19 cellular contexts compared by ENCODE assay signal in genomic region chr22:24409707-24410106, GRCh38. TPM values are rescaled to one million over a fixed set of nuclear protein-coding genes. Genes with fewer than 3 reads are reported as not detected.
A peak's percentile ranks its signal among the peaks of the same experiment; 100 is the strongest.
DNase-seq lines count a peak whose midpoint lies in the region; ATAC-seq and TF ChIP-seq lines count a peak whose summit lies in the region.
"Had no signal": no experiment of that assay in that cellular context is flagged by ENCODE, and none has a peak within 500 bp of the region (broad histone marks: within the 10 kb centered on the region; RNA-seq: fewer than 3 reads in every experiment).

No MANE protein-coding gene starts in this region.

- H3K9me1 ChIP-seq in IMR-90 (ENCODE audit: insufficient read depth, low read length): peaks cover 44% of the 10 kb centered on the region

- no peak overlapping the region for H3K27ac ChIP-seq in CD8-positive, alpha-beta T cell (ENCODE audit: low read depth, low read length)
- H3K27ac ChIP-seq in IMR-90 (ENCODE audit: insufficient read depth, low read length): no peak overlapping the region
- H3K27ac ChIP-seq: epithelial cell of prostate, GM23248, skin epidermis had no signal

- intact Hi-C loops in CD8-positive, alpha-beta T cell (cut with DNase I, micrococcal nuclease): no loop called here
- intact Hi-C loops in IMR-90 (cut with micrococcal nuclease): no loop called here

- no peaks in the 10 kb centered on the region for H3K9me3 ChIP-seq in CD8-positive, alpha-beta T cell (ENCODE audit: low read length)
- no peaks in the 10 kb centered on the region for H3K9me3 ChIP-seq in IMR-90 (ENCODE audit: control insufficient read depth, insufficient read depth, low read length)

- no peak overlapping the region for H3K4me3 Mint-ChIP-seq in CD8-positive, alpha-beta T cell
- H3K4me3 Mint-ChIP-seq in activated CD8-positive, alpha-beta T cell treated with anti-CD3 and anti-CD28 coated beads, Interleukin-2, amount 10 ng/mL, durations not matched to agents 7 days and 5 days: no peak overlapping the region
- H3K4me3 Mint-ChIP-seq: memory B cell; T-helper 1 cell treated with Interleukin-12 subunit alpha and Interleukin-12 subunit beta and Interleukin-4 antibody, amounts not matched to agents 30 μg/mL and 1 μg/mL, for 36 hours; type B pancreatic cell had no signal

- H3K79me1 ChIP-seq in IMR-90 (ENCODE audit: low read depth in 1 of 2, low read length in 2 of 2): peaks cover 47 to 77% of the 10 kb centered on the region in 2 experiments

- TF ChIP-seq POLR2A in IMR-90 (IDR thresholded peaks at IDR 0.05; ENCODE audit: low read depth, low read length): no peak

- no peak for TF ChIP-seq RAD21 in IMR-90 (IDR thresholded peaks at IDR 0.05; ENCODE audit: low read length)

- CTCF ChIA-PET in CD8-positive, alpha-beta T cell (lab: Charles Lee): interaction anchor here (1.2 to 2.3 kb wide), 5 partner anchors 9 to 349 kb away, joined by 3 to 7 read pairs (median 6); no protein-coding TSS in a partner anchor
- CTCF ChIA-PET in IMR-90 (lab: Yijun Ruan, JAX): no interaction called here
- CTCF ChIA-PET in activated CD8-positive, alpha-beta T cell treated with anti-CD3 and anti-CD28 coated beads, Interleukin-2, amount 10 ng/mL, durations not matched to agents 7 days and 5 days (lab: Charles Lee): interaction anchor here (1.4 to 2.0 kb wide), 4 partner anchors 14 to 116 kb away, joined by 3 to 7 read pairs (median 4); no protein-coding TSS in a partner anchor

- POLR2A ChIA-PET in CD8-positive, alpha-beta T cell (lab: Charles Lee): interaction anchor here (0.9 to 1.0 kb wide), 2 partner anchors 9 to 14 kb away, joined by 3 read pairs; no protein-coding TSS in a partner anchor
- POLR2A ChIA-PET in IMR-90 (lab: Charles Lee; ENCODE audit: unreplicated experiment): no interaction called here
- POLR2A ChIA-PET in activated CD8-positive, alpha-beta T cell treated with anti-CD3 and anti-CD28 coated beads, Interleukin-2, amount 10 ng/mL, durations not matched to agents 7 days and 5 days (lab: Charles Lee): interaction anchor here (0.6 to 0.7 kb wide), 2 partner anchors 60 to 805 kb away, joined by 3 to 5 read pairs; no protein-coding TSS in a partner anchor

- dilution Hi-C loops in IMR-90 (cut with HindIII; ENCODE audit: low sequenced_read_pairs, unreplicated experiment): no loop called here

- H2BK20ac ChIP-seq in IMR-90 (ENCODE audit: low read depth, low read length): no peak overlapping the region

- H3K4me1 Mint-ChIP-seq in CD8-positive, alpha-beta T cell (ENCODE audit: low read depth): peaks cover 44% of the 10 kb centered on the region
- H3K4me1 Mint-ChIP-seq in activated CD8-positive, alpha-beta T cell treated with anti-CD3 and anti-CD28 coated beads, Interleukin-2, amount 10 ng/mL, durations not matched to agents 7 days and 5 days (ENCODE audit: low read depth): peaks cover 50% of the 10 kb centered on the region

- no peak overlapping the region for H2BK5ac ChIP-seq in IMR-90 (ENCODE audit: low read depth, low read length, poor library complexity, severe bottlenecking)

- H2AK5ac ChIP-seq in IMR-90 (ENCODE audit: low read depth, low read length): no peak overlapping the region

- 90% methylated on average over 7 of the region's 9 CpGs; no CpG with 5 or more reads in 1 of the 2 experiments for WGBS in IMR-90 (ENCODE audit: extremely low coverage in 2 of 2, insufficient read length in 1 of 2), 2 experiments

- H3K14ac ChIP-seq in IMR-90 (replicated peaks; ENCODE audit: low read depth, low read length): 0 out of 2 replicates have a peak overlapping the region, but pooled peaks have one; percentile 10

- no peak for DNase-seq in CD8-positive, alpha-beta T cell
- DNase-seq in IMR-90 (no peak), epithelial cell of esophagus (ENCODE audit: low read depth) (peak; percentile 51), SHP77 treated with DMSO at 0.1 percent for 48 hours (lab: John Stamatoyannopoulos, UW) (no peak), NCI-H748 treated with DMSO at 0.1 percent for 48 hours (lab: John Stamatoyannopoulos, UW) (no peak)
- DNase-seq in activated CD8-positive, alpha-beta T cell treated with anti-CD3 and anti-CD28 coated beads, Interleukin-2, amount 10 ng/mL, durations not matched to agents 7 days and 5 days: no peak
- DNase-seq: activated CD4-positive, alpha-beta T cell treated with anti-CD3 and anti-CD28 coated beads, Interleukin-2, amount 50 U/mL, for 1 hour; anterior cingulate cortex; NCI-H1694 treated with DMSO at 0.1 percent for 48 hours; NCI-H2171 treated with DMSO at 0.1 percent for 48 hours; NCI-H524 treated with DMSO at 0.1 percent for 48 hours; stimulated activated CD4-positive, alpha-beta T cell treated with anti-CD3 and anti-CD28 coated beads, Interleukin-1b, Interleukin-23, amount 100 ng/mL, for 48 hours had no signal

- H3K4me1 ChIP-seq in CD8-positive, alpha-beta T cell (ENCODE audit: insufficient read depth, low read length): peaks cover 38% of the 10 kb centered on the region
- peaks cover 27% of the 10 kb centered on the region for H3K4me1 ChIP-seq in IMR-90 (ENCODE audit: control insufficient read depth, insufficient read depth, low read length)

- BruUV-seq in IMR-90 (replicated peaks; lab: Mats Ljungman, UMichigan): no TSS peak

- 0 out of 2 replicates have a peak overlapping the region, but pooled peaks have one; percentile 26 for H3K4ac ChIP-seq in IMR-90 (ENCODE audit: low read depth, low read length)

- H3K9me3 Mint-ChIP-seq in CD8-positive, alpha-beta T cell: no peaks in the 10 kb centered on the region
- H3K9me3 Mint-ChIP-seq in activated CD8-positive, alpha-beta T cell treated with anti-CD3 and anti-CD28 coated beads, Interleukin-2, amount 10 ng/mL, durations not matched to agents 7 days and 5 days (ENCODE audit: insufficient read depth): no peaks in the 10 kb centered on the region
- H3K9me3 Mint-ChIP-seq: memory B cell; T-helper 1 cell treated with Interleukin-12 subunit alpha and Interleukin-12 subunit beta and Interleukin-4 antibody, amounts not matched to agents 30 μg/mL and 1 μg/mL, for 36 hours; type B pancreatic cell had no signal

- in situ Hi-C loops in IMR-90 (cut with MboI; ENCODE audit: low sequenced_read_pairs): no loop called here

- no peak overlapping the region for H2BK120ac ChIP-seq in IMR-90 (ENCODE audit: low read depth, low read length)

- H3K27me3 Mint-ChIP-seq in CD8-positive, alpha-beta T cell (ENCODE audit: low read depth): no peaks in the 10 kb centered on the region
- H3K27me3 Mint-ChIP-seq in activated CD8-positive, alpha-beta T cell treated with anti-CD3 and anti-CD28 coated beads, Interleukin-2, amount 10 ng/mL, durations not matched to agents 7 days and 5 days (ENCODE audit: low read depth): no peaks in the 10 kb centered on the region
- H3K27me3 Mint-ChIP-seq: memory B cell, type B pancreatic cell had no signal

- no peak overlapping the region for H4K8ac ChIP-seq in IMR-90 (ENCODE audit: low read depth in 2 of 2, low read length in 2 of 2)

- H3K4me3 ChIP-seq in CD8-positive, alpha-beta T cell (ENCODE audit: low read depth, low read length): no peak overlapping the region
- H3K4me3 ChIP-seq in IMR-90 (ENCODE audit: insufficient read depth, low read depth, low read length) (no peak overlapping the region), epithelial cell of esophagus (ENCODE audit: low read length) (no peak overlapping the region)
- H3K4me3 ChIP-seq: GM23248, skin epidermis had no signal

- H2BK15ac ChIP-seq in IMR-90 (ENCODE audit: low read depth, low read length): no peak overlapping the region

- no peak for ATAC-seq in CD8-positive, alpha-beta T cell
- ATAC-seq in IMR-90 (ENCODE audit: low read depth): no peak; the same call in 1 of the 2 replicates
- ATAC-seq in activated CD8-positive, alpha-beta T cell treated with anti-CD3 and anti-CD28 coated beads, Interleukin-2, amount 10 ng/mL, durations not matched to agents 7 days and 5 days: peak; percentile 5
- no peak for ATAC-seq in HG03442 (IDR thresholded peaks at IDR 0.05; ENCODE audit: unreplicated experiment)

- peaks cover 46% of the 10 kb centered on the region for H3K36me3 Mint-ChIP-seq in CD8-positive, alpha-beta T cell
- peaks cover 20% of the 10 kb centered on the region for H3K36me3 Mint-ChIP-seq in activated CD8-positive, alpha-beta T cell treated with anti-CD3 and anti-CD28 coated beads, Interleukin-2, amount 10 ng/mL, durations not matched to agents 7 days and 5 days (ENCODE audit: low read depth)

- peaks cover 22% of the 10 kb centered on the region for H4K20me1 ChIP-seq in IMR-90 (ENCODE audit: insufficient read depth, low read length)

- H3K23ac ChIP-seq in IMR-90 (ENCODE audit: low read depth, low read length): peak overlapping the region; percentile 2; the same call in 1 of the 2 replicates

- no peak overlapping the region for H3K4me2 ChIP-seq in IMR-90 (ENCODE audit: low read depth, low read length)

- H2AK9ac ChIP-seq in IMR-90 (replicated peaks; ENCODE audit: low read depth, low read length, poor library complexity): peak overlapping the region; percentile 62

- H3K56ac ChIP-seq in IMR-90 (ENCODE audit: extremely low read depth, insufficient read depth, low read length): no peak overlapping the region

- H4K5ac ChIP-seq in IMR-90 (ENCODE audit: low read depth, low read length): no peak overlapping the region

- H2AFZ ChIP-seq in IMR-90 (replicated peaks; ENCODE audit: low read length, poor library complexity): no peak overlapping the region
- H2AFZ ChIP-seq: GM23248 had no signal

- no peak overlapping the region for H3K9ac ChIP-seq in IMR-90 (ENCODE audit: low read depth, low read length)
- H3K9ac ChIP-seq: GM23248 had no signal

- H3K27ac Mint-ChIP-seq in CD8-positive, alpha-beta T cell: peak overlapping the region; percentile 85
- peak overlapping the region; percentile 79 for H3K27ac Mint-ChIP-seq in activated CD8-positive, alpha-beta T cell treated with anti-CD3 and anti-CD28 coated beads, Interleukin-2, amount 10 ng/mL, durations not matched to agents 7 days and 5 days
- H3K27ac Mint-ChIP-seq: T-helper 1 cell treated with Interleukin-12 subunit alpha and Interleukin-12 subunit beta and Interleukin-4 antibody, amounts not matched to agents 30 μg/mL and 1 μg/mL, for 36 hours; type B pancreatic cell had no signal

- no peak overlapping the region for H3K18ac ChIP-seq in IMR-90 (ENCODE audit: low read depth, low read length)

- no peak for TF ChIP-seq CTCF in CD8-positive, alpha-beta T cell (IDR thresholded peaks at IDR 0.05)
- TF ChIP-seq CTCF in IMR-90 (conservative IDR thresholded peaks at IDR 0.05; ENCODE audit: low read depth, low read length): no peak
- no peak for TF ChIP-seq CTCF in epithelial cell of esophagus (IDR thresholded peaks at IDR 0.05; ENCODE audit: insufficient read depth, low read depth, low read length, missing control alignments)

- peaks cover 5% of the 10 kb centered on the region for H3K36me3 ChIP-seq in CD8-positive, alpha-beta T cell (ENCODE audit: insufficient read depth, low read length)
- peaks cover 17% of the 10 kb centered on the region; the same call in 1 of the 2 replicates for H3K36me3 ChIP-seq in IMR-90 (ENCODE audit: control insufficient read depth, insufficient read depth, low read length)

- H3K27me3 ChIP-seq in CD8-positive, alpha-beta T cell (ENCODE audit: insufficient read depth, low read length): no peaks in the 10 kb centered on the region
- H3K27me3 ChIP-seq in IMR-90 (ENCODE audit: control insufficient read depth, insufficient read depth, low read length): no peaks in the 10 kb centered on the region

- no peak overlapping the region for H4K91ac ChIP-seq in IMR-90 (ENCODE audit: insufficient read depth, low read depth, low read length)

RNA-seq across cellular contexts. Expression of gene ADORA2A, which starts 17.7 kb away (rescaled TPM):
- 10 to 100 TPM; 15.9 to 17.2 TPM for total RNA-seq in CD8-positive, alpha-beta T cell
- total RNA-seq in IMR-90 (2012; rRNA removed): 0.28 and 0.36 TPM in 2 replicates
- 0.76 and 1.1 TPM in 2 replicates for polyA plus RNA-seq in IMR-90 (2012; rRNA removed)
- polyA plus RNA-seq in IMR-90 (2012; cell fraction: cytosol; rRNA removed): 1.3 and 1.6 TPM in 2 replicates
- polyA plus RNA-seq in IMR-90 (2012; cell fraction: nucleus; rRNA removed; ENCODE audit: low replicate concordance): 2.9 and 7.6 TPM in 2 replicates
- total RNA-seq in activated CD8-positive, alpha-beta T cell treated with anti-CD3 and anti-CD28 coated beads, Interleukin-2, amount 10 ng/mL, durations not matched to agents 7 days and 5 days: 10 to 100 TPM; 20.3 to 20.4 TPM

Comparison
In these comparisons a context has a peak if more than half of its experiments do, and no peak if none do; other contexts are left out.
1. RNA of gene ADORA2A, which starts 17.7 kb away (total RNA-seq): 20.3 to 20.4 TPM in activated CD8-positive, alpha-beta T cell treated with anti-CD3 and anti-CD28 coated beads, Interleukin-2, amount 10 ng/mL, durations not matched to agents 7 days and 5 days and 15.9 to 17.2 TPM in CD8-positive, alpha-beta T cell; 0.28 to 0.36 TPM in IMR-90; every median in the first group is over 10 times any median in the second.